1 cellular context compared by ENCODE assay signal in genomic region chr3:49607796-49608195, GRCh38.
TF ChIP-seq lines count a peak whose summit lies in the region.

No MANE protein-coding gene starts in this region.

TF ChIP-seq in H1, 55 proteins besides CTCF, POLR2A, EP300 and RAD21:
- TF ChIP-seq SUZ12 (IDR thresholded peaks at IDR 0.05; ENCODE audit: low read length): no peak
- no peak for TF ChIP-seq TBP (IDR thresholded peaks at IDR 0.05; ENCODE audit: low read depth, low read length)
- no peak for TF ChIP-seq SIN3A (conservative IDR thresholded peaks at IDR 0.05 in 1 of 2, IDR thresholded peaks at IDR 0.05 in 1 of 2; ENCODE audit: low read depth in 1 of 2, low read length in 2 of 2)
- TF ChIP-seq HDAC6 (IDR thresholded peaks at IDR 0.05; ENCODE audit: low read depth, low read length): no peak
- no peak for TF ChIP-seq SAP30 (IDR thresholded peaks at IDR 0.05; ENCODE audit: insufficient read depth, insufficient replicate concordance, low read length)
- TF ChIP-seq SIRT6 (IDR thresholded peaks at IDR 0.05; ENCODE audit: low read length): no peak
- TF ChIP-seq CEBPB (IDR thresholded peaks at IDR 0.05; ENCODE audit: low read depth, low read length): no peak
TF ChIP-seq in H1: peak in this region for 0.
